10 cellular contexts compared by ENCODE assay signal in the genomic region with DNA sequence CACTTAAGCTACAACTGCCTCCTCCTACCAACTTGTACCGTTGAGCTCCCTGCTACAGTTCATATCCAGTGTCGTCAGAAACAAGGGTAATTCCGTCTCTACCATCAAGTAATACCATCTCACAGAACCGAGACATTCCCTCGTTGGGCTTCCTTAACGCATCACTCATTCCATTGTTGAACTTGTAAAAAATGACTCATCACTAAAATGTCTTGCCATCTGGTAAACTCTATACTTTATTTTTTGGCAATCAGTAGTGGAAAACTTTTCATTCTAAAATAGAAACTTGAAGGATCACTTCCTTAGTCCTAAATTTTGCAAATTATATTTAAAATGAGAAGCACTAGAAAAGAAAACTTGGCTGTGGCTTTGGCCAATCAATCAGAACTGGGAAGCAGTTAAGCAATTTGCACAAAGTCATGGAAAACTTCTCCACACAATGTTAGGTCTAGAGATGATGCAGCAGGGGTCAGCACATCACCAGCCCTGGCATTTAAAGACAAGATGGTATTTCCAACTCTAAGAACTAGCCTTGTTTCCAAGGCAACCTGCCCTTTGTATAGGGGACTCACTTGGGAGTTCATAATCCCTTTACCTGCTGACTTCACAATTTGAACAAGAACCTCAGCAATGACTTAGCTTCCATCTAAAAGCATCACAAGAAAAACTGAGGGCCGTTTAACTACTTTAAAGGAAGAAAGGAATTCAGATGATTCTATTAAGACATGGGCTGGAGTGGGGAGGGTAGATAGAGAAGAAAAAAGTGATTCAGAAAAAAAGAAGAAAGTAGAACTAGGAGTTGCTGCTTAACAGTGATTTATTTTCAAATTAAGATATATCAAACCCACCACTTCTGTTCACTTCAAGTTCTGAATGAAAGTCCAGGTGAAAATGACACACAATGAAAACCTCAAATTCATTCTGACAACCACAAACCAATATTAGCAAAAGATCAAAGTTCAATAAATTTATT.
DNase-seq lines count a peak whose midpoint lies in the region; TF ChIP-seq lines count a peak whose summit lies in the region.
"Had no signal": no experiment of that assay in that cellular context is flagged by ENCODE, and none has a peak within 500 bp of the region (broad histone marks: within the 10 kb centered on the region; RNA-seq: fewer than 3 reads in every experiment).

No MANE protein-coding gene starts in this region.

- H2AFZ ChIP-seq in ACC112 (ENCODE audit: low read length, unreplicated experiment) (no peak overlapping the region), mammary epithelial cell (ENCODE audit: low read depth, low read length) (peak overlapping the region; percentile 45)

- H3K9me3 ChIP-seq in mammary epithelial cell (replicated peaks; ENCODE audit: insufficient read depth, low read length) (no peaks in the 10 kb centered on the region), prostate gland (no peaks in the 10 kb centered on the region)

- in situ Hi-C loops in mammary epithelial cell (cut with MboI; ENCODE audit: low sequenced_read_pairs in 2 of 2) = no loop called here

- H3K27ac ChIP-seq in ACC112 (ENCODE audit: low read depth, low read length) (peak overlapping the region; percentile 96), mammary epithelial cell (ENCODE audit: insufficient read depth, low read depth, low read length) (peak overlapping the region; percentile 90), prostate gland (no peak overlapping the region)

- dilution Hi-C loops in mammary epithelial cell (cut with HindIII; ENCODE audit: low sequenced_read_pairs) = no loop called here

- CTCF ChIA-PET in mammary epithelial cell (lab: Charles Lee; ENCODE audit: low non-redundant PET) = no interaction called here

- no peaks in the 10 kb centered on the region for H3K27me3 ChIP-seq in ACC112 (ENCODE audit: insufficient read depth, low read length)
- no peaks in the 10 kb centered on the region for H3K27me3 ChIP-seq in mammary epithelial cell (ENCODE audit: insufficient read depth, low read length)
- H3K27me3 ChIP-seq in prostate gland (replicated peaks; ENCODE audit: insufficient read depth) = no peaks in the 10 kb centered on the region

- WGBS in mammary epithelial cell (ENCODE audit: low coverage, missing lambda C conversion rate) = 52% methylated on average over 6 of the region's 7 CpGs
- 43% methylated on average over 7 of the region's 7 CpGs for WGBS in prostate gland

- intact Hi-C loops in mammary epithelial cell (cut with micrococcal nuclease) (loop anchor here (5.0 to 10.0 kb wide), 2 partner anchors 55 to 1192 kb away; a partner anchor contains a TSS), prostate gland (cut with DNase I) (no loop called here)

- H3K9ac ChIP-seq in mammary epithelial cell (ENCODE audit: insufficient read depth, low read length) = peak overlapping the region; percentile 48

- peaks cover 31% of the 10 kb centered on the region for H3K4me1 ChIP-seq in ACC112 (ENCODE audit: control insufficient read depth, insufficient read depth, low read length, unreplicated experiment)
- peaks cover 41% of the 10 kb centered on the region for H3K4me1 ChIP-seq in mammary epithelial cell (ENCODE audit: insufficient read depth, low read length)
- no peaks in the 10 kb centered on the region for H3K4me1 ChIP-seq in prostate gland (replicated peaks)

- TF ChIP-seq POLR2A in prostate gland (IDR thresholded peaks at IDR 0.05) = no peak

- peak overlapping the region; percentile 57 for H3K4me3 ChIP-seq in ACC112 (ENCODE audit: low read depth, low read length)
- peak overlapping the region in 1 of 3 experiments; percentile 9 for H3K4me3 ChIP-seq in mammary epithelial cell (replicated peaks in 1 of 3; ENCODE audit: insufficient read depth in 1 of 3, low read depth in 2 of 3, low read length in 3 of 3)
- H3K4me3 ChIP-seq in prostate gland = no peak overlapping the region

- H3K36me3 ChIP-seq in ACC112 (ENCODE audit: insufficient read depth, low read length) (no peaks in the 10 kb centered on the region), mammary epithelial cell (ENCODE audit: insufficient read depth, low read length) (no peaks in the 10 kb centered on the region), prostate gland (no peaks in the 10 kb centered on the region)

- BruUV-seq in mammary epithelial cell (replicated peaks; lab: Mats Ljungman, UMichigan) = no TSS peak

- TF ChIP-seq CTCF in mammary epithelial cell (conservative IDR thresholded peaks at IDR 0.05 in 1 of 2, IDR thresholded peaks at IDR 0.05 in 1 of 2; ENCODE audit: extremely low read depth in 1 of 2, insufficient read depth in 1 of 2, low read depth in 1 of 2, low read length in 2 of 2) = peak in 1 of 2 donors; percentile 29
- no peak for TF ChIP-seq CTCF in prostate gland (IDR thresholded peaks at IDR 0.05)

- H3K4me2 ChIP-seq in mammary epithelial cell (ENCODE audit: insufficient read depth, low read depth, low read length) = peak overlapping the region; percentile 58

- H4K20me1 ChIP-seq in mammary epithelial cell (ENCODE audit: insufficient read depth, low read length) = no peaks in the 10 kb centered on the region

- DNase-seq in HT-29 (ENCODE audit: low spot score) = peak; percentile 33
- DNase-seq in mammary epithelial cell = peak; percentile 86
- DNase-seq in kidney tubule cell (ENCODE audit: low spot score) = peak; percentile 83
- no peak for DNase-seq in DMS79 (lab: John Stamatoyannopoulos, UW)
- DNase-seq in SIG-M5 (lab: John Stamatoyannopoulos, UW) = no peak
- no peak for DNase-seq in prostate gland (ENCODE audit: low spot score)
- no peak for DNase-seq in NCI-H2029 (lab: John Stamatoyannopoulos, UW)
- DNase-seq: activated naive CD4-positive, alpha-beta T cell treated with Interleukin-2 at 50 U/mL for 16 hours; stimulated activated CD4-positive, alpha-beta T cell treated with anti-CD3 and anti-CD28 coated beads, Interleukin-4, amount 100 ng/mL, for 4 hours had no signal

- H3K79me2 ChIP-seq in ACC112 (ENCODE audit: control insufficient read depth, insufficient read depth, low read length, unreplicated experiment) = peaks cover 23% of the 10 kb centered on the region
- H3K79me2 ChIP-seq in mammary epithelial cell (ENCODE audit: insufficient read depth, low read length) = peaks cover 48% of the 10 kb centered on the region

Comparison
In these comparisons a context has a peak if more than half of its experiments do, and no peak if none do; other contexts are left out.
1. H3K27ac ChIP-seq: peak in ACC112 (single experiment) and mammary epithelial cell (single experiment); none in prostate gland (0 of 2).
2. DNase-seq: peak in HT-29 (single experiment), mammary epithelial cell (single experiment) and kidney tubule cell (single experiment); none in DMS79 (single experiment), SIG-M5 (single experiment), prostate gland (single experiment) and NCI-H2029 (single experiment).